Comparison of ENCODE assay signal across 6 cellular contexts in the genomic region with DNA sequence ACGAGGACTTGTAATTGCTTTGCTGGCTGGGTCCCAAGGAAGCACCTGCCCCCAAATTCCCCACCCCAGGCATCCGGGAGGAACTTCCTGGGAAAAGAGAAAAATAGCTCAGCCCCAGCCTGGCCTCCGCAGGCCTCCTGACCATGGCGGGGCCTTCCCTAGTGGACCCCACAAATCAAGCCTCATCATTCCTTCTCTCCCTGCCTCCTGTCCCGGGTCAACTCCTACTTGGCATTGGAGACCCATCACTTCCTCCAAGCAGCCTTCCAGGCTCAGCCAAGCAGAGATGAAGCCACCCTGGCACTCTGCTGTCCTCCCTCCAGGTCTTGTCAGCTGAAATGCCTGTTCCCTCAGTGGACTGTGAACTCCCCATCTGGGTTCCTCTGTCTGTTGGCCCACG. TPM values are rescaled to one million over a fixed set of nuclear protein-coding genes. Genes with fewer than 3 reads are reported as not detected.
"Had no signal": no experiment of that assay in that cellular context is flagged by ENCODE, and none has a peak within 500 bp of the region (broad histone marks: within the 10 kb centered on the region; RNA-seq: fewer than 3 reads in every experiment).

No MANE protein-coding gene starts in this region.

- FAIRE-seq: HepG2 had no signal

- H3K36me3 ChIP-seq: HAP-1 had no signal

- H3K27ac Mint-ChIP-seq: GM23338, HFFc6, IgD-negative memory B cell had no signal

- H3K27ac ChIP-seq: HL-60 had no signal

- H3K4me1 Mint-ChIP-seq: GM23338, IgD-negative memory B cell had no signal

- DNase-seq: HFFc6 had no signal

- H3K4me1 ChIP-seq: HAP-1 had no signal

- H3K9me3 ChIP-seq: HAP-1 had no signal

- H3K4me3 ChIP-seq: GM23338, HAP-1 had no signal

- H3K4me2 ChIP-seq: GM23338 had no signal

- H2AFZ ChIP-seq: GM23338 had no signal

- H3K4me3 Mint-ChIP-seq: GM23338, HFFc6 had no signal

RNA-seq across cellular contexts. Expression of a gene that starts 38.0 kb away (rescaled TPM):
- total RNA-seq: GM23338, HepG2, HFFc6 had no signal
- polyA plus RNA-seq: GM23338, HepG2, IgD-negative memory B cell had no signal
